15 cellular contexts compared by ENCODE assay signal in genomic region chr17:14037453-14037852, GRCh38. TPM values are rescaled to one million over a fixed set of nuclear protein-coding genes. Genes with fewer than 3 reads are reported as not detected.
A peak's percentile ranks its signal among the peaks of the same experiment; 100 is the strongest.
DNase-seq lines count a peak whose midpoint lies in the region; ATAC-seq and TF ChIP-seq lines count a peak whose summit lies in the region.
"Had no signal": no experiment of that assay in that cellular context is flagged by ENCODE, and none has a peak within 500 bp of the region (broad histone marks: within the 10 kb centered on the region; RNA-seq: fewer than 3 reads in every experiment).

No MANE protein-coding gene starts in this region.

- ATAC-seq in GM19324 (IDR thresholded peaks at IDR 0.05; ENCODE audit: low FRiP score, unreplicated experiment) (no peak), GM19328 (IDR thresholded peaks at IDR 0.05; ENCODE audit: unreplicated experiment) (no peak)
- ATAC-seq: A549, GM23338 had no signal

- no peak overlapping the region for H3K4me3 Mint-ChIP-seq in activated naive CD4-positive, alpha-beta T cell treated with anti-CD3 and anti-CD28 coated beads, Interleukin-2, amount 10 ng/mL, durations not matched to agents 7 days and 5 days
- peak overlapping the region; percentile 33 for H3K4me3 Mint-ChIP-seq in T-helper 1 cell treated with Interleukin-12 subunit alpha and Interleukin-12 subunit beta and Interleukin-4 antibody, amounts not matched to agents 30 μg/mL and 1 μg/mL, for 36 hours
- no peak overlapping the region for H3K4me3 Mint-ChIP-seq in chondrocyte (ENCODE audit: unreplicated experiment)
- H3K4me3 Mint-ChIP-seq: CD4-positive, alpha-beta memory T cell; GM23338 had no signal

- H3K27me3 Mint-ChIP-seq in activated naive CD4-positive, alpha-beta T cell treated with anti-CD3 and anti-CD28 coated beads, Interleukin-2, amount 10 ng/mL, durations not matched to agents 7 days and 5 days, result no peaks in the 10 kb centered on the region
- no peaks in the 10 kb centered on the region for H3K27me3 Mint-ChIP-seq in T-helper 1 cell treated with Interleukin-12 subunit alpha and Interleukin-12 subunit beta and Interleukin-4 antibody, amounts not matched to agents 30 μg/mL and 1 μg/mL, for 36 hours (ENCODE audit: low read depth)
- no peaks in the 10 kb centered on the region for H3K27me3 Mint-ChIP-seq in chondrocyte (ENCODE audit: low read depth)
- H3K27me3 Mint-ChIP-seq: CD4-positive, alpha-beta memory T cell had no signal

- no peak for DNase-seq in activated naive CD4-positive, alpha-beta T cell treated with anti-CD3 and anti-CD28 coated beads, Interleukin-2, amount 10 ng/mL, durations not matched to agents 7 days and 5 days
- no peak for DNase-seq in activated naive CD4-positive, alpha-beta T cell treated with anti-CD3 and anti-CD28 coated beads, Interleukin-2, amount 50 U/mL, for 16 hours
- DNase-seq in MV-4-11 (lab: John Stamatoyannopoulos, UW) (peak; percentile 58), chondrocyte (ENCODE audit: low spot score) (no peak), NCI-H1092 treated with DMSO at 0.1 percent for 48 hours (lab: John Stamatoyannopoulos, UW) (no peak)
- DNase-seq: AML-193; CD4-positive, alpha-beta memory T cell; DMS153; DMS79; GDM1 had no signal

- H3K36me3 Mint-ChIP-seq in activated naive CD4-positive, alpha-beta T cell treated with anti-CD3 and anti-CD28 coated beads, Interleukin-2, amount 10 ng/mL, durations not matched to agents 7 days and 5 days, result peaks cover 55% of the 10 kb centered on the region
- H3K36me3 Mint-ChIP-seq in T-helper 1 cell treated with Interleukin-12 subunit alpha and Interleukin-12 subunit beta and Interleukin-4 antibody, amounts not matched to agents 30 μg/mL and 1 μg/mL, for 36 hours (ENCODE audit: low read depth), result peaks cover 59% of the 10 kb centered on the region
- H3K36me3 Mint-ChIP-seq in chondrocyte (ENCODE audit: low read depth), result no peaks in the 10 kb centered on the region

- TF ChIP-seq CTCF in chondrocyte (IDR thresholded peaks at IDR 0.05), result no peak

- peak overlapping the region; percentile 56 for H3K27ac Mint-ChIP-seq in activated naive CD4-positive, alpha-beta T cell treated with anti-CD3 and anti-CD28 coated beads, Interleukin-2, amount 10 ng/mL, durations not matched to agents 7 days and 5 days
- peak overlapping the region; percentile 47 for H3K27ac Mint-ChIP-seq in T-helper 1 cell treated with Interleukin-12 subunit alpha and Interleukin-12 subunit beta and Interleukin-4 antibody, amounts not matched to agents 30 μg/mL and 1 μg/mL, for 36 hours
- peak overlapping the region; percentile 47 for H3K27ac Mint-ChIP-seq in chondrocyte (ENCODE audit: unreplicated experiment)
- H3K27ac Mint-ChIP-seq: GM23338 had no signal

- peaks cover 37% of the 10 kb centered on the region for H3K4me1 Mint-ChIP-seq in activated naive CD4-positive, alpha-beta T cell treated with anti-CD3 and anti-CD28 coated beads, Interleukin-2, amount 10 ng/mL, durations not matched to agents 7 days and 5 days
- peaks cover 38% of the 10 kb centered on the region for H3K4me1 Mint-ChIP-seq in T-helper 1 cell treated with Interleukin-12 subunit alpha and Interleukin-12 subunit beta and Interleukin-4 antibody, amounts not matched to agents 30 μg/mL and 1 μg/mL, for 36 hours (ENCODE audit: low read depth)
- peaks cover 19% of the 10 kb centered on the region for H3K4me1 Mint-ChIP-seq in chondrocyte (ENCODE audit: low read depth)
- H3K4me1 Mint-ChIP-seq: GM23338 had no signal

- H3K9me3 Mint-ChIP-seq in activated naive CD4-positive, alpha-beta T cell treated with anti-CD3 and anti-CD28 coated beads, Interleukin-2, amount 10 ng/mL, durations not matched to agents 7 days and 5 days, result peaks cover 7% of the 10 kb centered on the region
- peaks cover 7% of the 10 kb centered on the region for H3K9me3 Mint-ChIP-seq in T-helper 1 cell treated with Interleukin-12 subunit alpha and Interleukin-12 subunit beta and Interleukin-4 antibody, amounts not matched to agents 30 μg/mL and 1 μg/mL, for 36 hours
- no peaks in the 10 kb centered on the region for H3K9me3 Mint-ChIP-seq in chondrocyte (ENCODE audit: low read depth)
- H3K9me3 Mint-ChIP-seq: GM23338 had no signal

- CTCF ChIA-PET in activated naive CD4-positive, alpha-beta T cell treated with anti-CD3 and anti-CD28 coated beads, Interleukin-2, amount 10 ng/mL, durations not matched to agents 7 days and 5 days (lab: Charles Lee), result no interaction called here

RNA-seq across cellular contexts. Expression of gene COX10, which starts 31.9 kb away (rescaled TPM):
- total RNA-seq in chondrocyte, result 12.6 to 14.6 TPM (median 13.3 TPM) in 3 replicates
